Comparison of ENCODE assay signal across 8 cellular contexts in genomic region chr7:127253289-127254162, GRCh38. TPM values are rescaled to one million over a fixed set of nuclear protein-coding genes. Genes with fewer than 3 reads are reported as not detected.
A peak's percentile ranks its signal among the peaks of the same experiment; 100 is the strongest.
DNase-seq lines count a peak whose midpoint lies in the region; ATAC-seq and TF ChIP-seq lines count a peak whose summit lies in the region.

No MANE protein-coding gene starts in this region.

- H3K4me1 ChIP-seq in left ventricle myocardium inferior = peaks cover 36% of the 10 kb centered on the region
- no peaks in the 10 kb centered on the region for H3K4me1 ChIP-seq in aorta (ENCODE audit: control insufficient read depth in 1 of 2, insufficient read depth in 2 of 2, low read length in 2 of 2)

- ATAC-seq in aorta (ENCODE audit: low FRiP score) = peak; percentile 89

- TF ChIP-seq CTCF in LNCAP (IDR thresholded peaks at IDR 0.05) (peak; percentile 96), left ventricle myocardium inferior (IDR thresholded peaks at IDR 0.05; ENCODE audit: borderline replicate concordance) (peak; percentile 94)

- no peaks in the 10 kb centered on the region for H3K36me3 ChIP-seq in SK-N-MC (ENCODE audit: insufficient read depth, low read length)
- H3K36me3 ChIP-seq in left ventricle myocardium inferior = no peaks in the 10 kb centered on the region
- H3K36me3 ChIP-seq in aorta (ENCODE audit: control insufficient read depth in 1 of 2, insufficient read depth in 2 of 2, low read length in 1 of 2) = no peaks in the 10 kb centered on the region

- 1% methylated on average over 82 to 84 of the region's 84 CpGs for WGBS in aorta, 2 donors

- H3K9me3 ChIP-seq in SK-N-MC (ENCODE audit: low read depth, low read length) = no peaks in the 10 kb centered on the region
- no peaks in the 10 kb centered on the region for H3K9me3 ChIP-seq in left ventricle myocardium inferior (replicated peaks)
- H3K9me3 ChIP-seq in aorta (ENCODE audit: control insufficient read depth, low read length) = no peaks in the 10 kb centered on the region

- intact Hi-C loops in left ventricle myocardium inferior (cut with micrococcal nuclease) = no loop called here
- intact Hi-C loops in posterior vena cava (cut with DNase I) = no loop called here
- intact Hi-C loops in aorta (cut with DNase I) = no loop called here

- DNase-seq in GM03348 (ENCODE audit: low spot score) = peak; percentile 91
- DNase-seq in H4 (ENCODE audit: low spot score) = peak; percentile 60
- DNase-seq in SK-N-MC (ENCODE audit: low read depth, low spot score) = no peak
- peak; percentile 31 for DNase-seq in amniotic stem cell (lab: John Stamatoyannopoulos, UW)
- peak; percentile 60 for DNase-seq in left ventricle myocardium inferior
- DNase-seq in posterior vena cava (ENCODE audit: low spot score) = peak; percentile 89
- peak; percentile 64 to 89 for DNase-seq in aorta

- H3K27ac ChIP-seq in SK-N-MC (peak overlapping the region; percentile 73), left ventricle myocardium inferior (replicated peaks) (no peak overlapping the region), aorta (ENCODE audit: low read depth in 1 of 2, low read length in 2 of 2) (no peak overlapping the region)

- H3K4me3 ChIP-seq in SK-N-MC (peak overlapping the region; percentile 96), left ventricle myocardium inferior (peak overlapping the region; percentile 85), aorta (ENCODE audit: low read length in 2 of 2) (peak overlapping the region; percentile 30 to 71)

- peak overlapping the region; percentile 80 for H3K9ac ChIP-seq in SK-N-MC (ENCODE audit: insufficient read length)

- H3K27me3 ChIP-seq in left ventricle myocardium inferior (ENCODE audit: low read depth) (peaks cover 92% of the 10 kb centered on the region), aorta (ENCODE audit: control insufficient read depth in 1 of 2, insufficient read depth in 2 of 2, low read length in 1 of 2) (no peaks in the 10 kb centered on the region)

RNA-seq across cellular contexts. Expression of gene GRM8, which starts 0.8 kb away (rescaled TPM):
- 2.7 and 2.9 TPM in 2 replicates for total RNA-seq in H4 (2014; rRNA removed; shearing (Covaris generic))
- 0.69 TPM for total RNA-seq in left ventricle myocardium inferior
- not detected for total RNA-seq in posterior vena cava
- total RNA-seq in aorta = not detected
- under 1 TPM in 1 of 2 donors, not detected in 1; 0.20 TPM for polyA plus RNA-seq in aorta
